In genomic region chr12:94390130-94390485, GRCh38 we compare ENCODE assay signal across 30 cellular contexts.
"Had no signal": no experiment of that assay in that cellular context is flagged by ENCODE, and none has a peak within 500 bp of the region (broad histone marks: within the 10 kb centered on the region; RNA-seq: fewer than 3 reads in every experiment).

No MANE protein-coding gene starts in this region.

- H3K4me3 Mint-ChIP-seq: activated CD4-positive, alpha-beta memory T cell treated with anti-CD3 and anti-CD28 coated beads, Interleukin-2, amount 10 ng/mL, durations not matched to agents 7 days and 5 days; activated CD4-positive, alpha-beta T cell treated with anti-CD3 and anti-CD28 coated beads, Interleukin-2, amount 10 ng/mL, durations not matched to agents 7 days and 5 days; activated naive CD4-positive, alpha-beta T cell treated with anti-CD3 and anti-CD28 coated beads, Interleukin-2, amount 10 ng/mL, durations not matched to agents 7 days and 5 days; activated naive CD8-positive, alpha-beta T cell treated with anti-CD3 and anti-CD28 coated beads, Interleukin-2, amount 10 ng/mL, durations not matched to agents 7 days and 5 days; activated T-cell treated with anti-CD3 and anti-CD28 coated beads, Interleukin-2, amount 50 U/mL, for 24 hours; brain; effector memory CD8-positive, alpha-beta T cell; natural killer cell treated with Interleukin-12 subunit alpha and Interleukin-12 subunit beta and Interleukin-15 and Interleukin-18, amount 100 ng/mL, for 72 hours; stimulated activated memory B cell treated with anti-CD40 and anti-IgM and Interleukin-4, amounts not matched to agents 10 μg/mL and 1 μg/mL and 100 μg/mL, for 72 hours; T-helper 17 cell had no signal

- H3K27ac ChIP-seq: ascending aorta, coronary artery, gastroesophageal sphincter, hepatocyte, left lung, neutrophil, sigmoid colon, stomach, thyroid gland, upper lobe of right lung had no signal

- H3K27me3 ChIP-seq: ascending aorta, gastroesophageal sphincter, hepatocyte, left lung, neutrophil, sigmoid colon, stomach, thyroid gland, upper lobe of right lung had no signal

- H3K36me3 ChIP-seq: neutrophil, upper lobe of right lung had no signal

- H3K79me2 ChIP-seq: hepatocyte had no signal

- H3K9me3 Mint-ChIP-seq: effector memory CD8-positive, alpha-beta T cell had no signal

- H3K4me1 ChIP-seq: ascending aorta, gastroesophageal sphincter, left lung, sigmoid colon, thyroid gland, upper lobe of right lung had no signal

- H3K9me3 ChIP-seq: ascending aorta, gastroesophageal sphincter, neutrophil, sigmoid colon, thyroid gland, upper lobe of right lung had no signal

- DNase-seq: activated CD4-positive, alpha-beta memory T cell treated with anti-CD3 and anti-CD28 coated beads, Interleukin-2, amount 10 ng/mL, durations not matched to agents 7 days and 5 days; activated CD4-positive, alpha-beta T cell treated with anti-CD3 and anti-CD28 coated beads for 1 hour; activated CD4-positive, alpha-beta T cell treated with anti-CD3 and anti-CD28 coated beads, Interleukin-2, amount 10 ng/mL, durations not matched to agents 7 days and 5 days; activated CD8-positive, alpha-beta memory T cell treated with anti-CD3 and anti-CD28 coated beads, Interleukin-2, amount 50 U/mL, for 48 hours; activated gamma-delta T cell; activated naive CD4-positive, alpha-beta T cell treated with anti-CD3 and anti-CD28 coated beads, Interleukin-2, amount 10 ng/mL, durations not matched to agents 7 days and 5 days; activated naive CD8-positive, alpha-beta T cell treated with anti-CD3 and anti-CD28 coated beads, Interleukin-2, amount 10 ng/mL, durations not matched to agents 7 days and 5 days; activated T-cell treated with anti-CD3 and anti-CD28 coated beads, Interleukin-2, amount 50 U/mL, for 24 hours; mucosa of descending colon; sigmoid colon; small intestine; stimulated activated CD4-positive, alpha-beta T cell treated with anti-CD3 and anti-CD28 coated beads, Interleukin-1b, Interleukin-23, amount 100 ng/mL, for 48 hours; stimulated activated CD4-positive, alpha-beta T cell treated with anti-CD3 and anti-CD28 coated beads, Interleukin-4, amount 100 ng/mL, for 4 hours; stimulated activated CD8-positive, alpha-beta memory T cell treated with anti-CD3 and anti-CD28 coated beads, Interleukin-4, amount 100 ng/mL, for 48 hours; stomach; T-helper 17 cell; T1000; thyroid gland; upper lobe of right lung had no signal

- H3K4me3 ChIP-seq: ascending aorta, coronary artery, gastroesophageal sphincter, hepatocyte, left lung, lung, mucosa of descending colon, sigmoid colon, stomach, thyroid gland, upper lobe of right lung had no signal

- H3K27me3 Mint-ChIP-seq: activated CD4-positive, alpha-beta memory T cell treated with anti-CD3 and anti-CD28 coated beads, Interleukin-2, amount 10 ng/mL, durations not matched to agents 7 days and 5 days; activated CD4-positive, alpha-beta T cell treated with anti-CD3 and anti-CD28 coated beads, Interleukin-2, amount 10 ng/mL, durations not matched to agents 7 days and 5 days; activated naive CD4-positive, alpha-beta T cell treated with anti-CD3 and anti-CD28 coated beads, Interleukin-2, amount 10 ng/mL, durations not matched to agents 7 days and 5 days; activated naive CD8-positive, alpha-beta T cell treated with anti-CD3 and anti-CD28 coated beads, Interleukin-2, amount 10 ng/mL, durations not matched to agents 7 days and 5 days; activated T-cell treated with anti-CD3 and anti-CD28 coated beads, Interleukin-2, amount 50 U/mL, for 24 hours; brain; effector memory CD8-positive, alpha-beta T cell; natural killer cell treated with Interleukin-12 subunit alpha and Interleukin-12 subunit beta and Interleukin-15 and Interleukin-18, amount 100 ng/mL, for 72 hours; stimulated activated memory B cell treated with anti-CD40 and anti-IgM and Interleukin-4, amounts not matched to agents 10 μg/mL and 1 μg/mL and 100 μg/mL, for 72 hours; T-helper 17 cell had no signal

- H3K4me1 Mint-ChIP-seq: activated CD4-positive, alpha-beta memory T cell treated with anti-CD3 and anti-CD28 coated beads, Interleukin-2, amount 10 ng/mL, durations not matched to agents 7 days and 5 days; activated CD4-positive, alpha-beta T cell treated with anti-CD3 and anti-CD28 coated beads, Interleukin-2, amount 10 ng/mL, durations not matched to agents 7 days and 5 days; activated naive CD4-positive, alpha-beta T cell treated with anti-CD3 and anti-CD28 coated beads, Interleukin-2, amount 10 ng/mL, durations not matched to agents 7 days and 5 days; activated naive CD8-positive, alpha-beta T cell treated with anti-CD3 and anti-CD28 coated beads, Interleukin-2, amount 10 ng/mL, durations not matched to agents 7 days and 5 days; brain; stimulated activated memory B cell treated with anti-CD40 and anti-IgM and Interleukin-4, amounts not matched to agents 10 μg/mL and 1 μg/mL and 100 μg/mL, for 72 hours had no signal

- H3K27ac Mint-ChIP-seq: activated CD4-positive, alpha-beta memory T cell treated with anti-CD3 and anti-CD28 coated beads, Interleukin-2, amount 10 ng/mL, durations not matched to agents 7 days and 5 days; activated CD4-positive, alpha-beta T cell treated with anti-CD3 and anti-CD28 coated beads, Interleukin-2, amount 10 ng/mL, durations not matched to agents 7 days and 5 days; activated naive CD4-positive, alpha-beta T cell treated with anti-CD3 and anti-CD28 coated beads, Interleukin-2, amount 10 ng/mL, durations not matched to agents 7 days and 5 days; activated naive CD8-positive, alpha-beta T cell treated with anti-CD3 and anti-CD28 coated beads, Interleukin-2, amount 10 ng/mL, durations not matched to agents 7 days and 5 days; activated T-cell treated with anti-CD3 and anti-CD28 coated beads, Interleukin-2, amount 50 U/mL, for 24 hours; brain; effector memory CD8-positive, alpha-beta T cell; natural killer cell treated with Interleukin-12 subunit alpha and Interleukin-12 subunit beta and Interleukin-15 and Interleukin-18, amount 100 ng/mL, for 72 hours; stimulated activated memory B cell treated with anti-CD40 and anti-IgM and Interleukin-4, amounts not matched to agents 10 μg/mL and 1 μg/mL and 100 μg/mL, for 72 hours; T-helper 17 cell had no signal

- ATAC-seq: gastroesophageal sphincter; left lung; mucosa of descending colon; natural killer cell treated with Interleukin-12 subunit alpha and Interleukin-12 subunit beta and Interleukin-15 and Interleukin-18, amount 100 ng/mL, for 72 hours; stimulated activated memory B cell treated with anti-CD40 and anti-IgM and Interleukin-4, amounts not matched to agents 10 μg/mL and 1 μg/mL and 100 μg/mL, for 72 hours; T-helper 17 cell; upper lobe of right lung had no signal

- H2AFZ ChIP-seq: hepatocyte had no signal
